ENCODE assay signal across 18 cellular contexts in the genomic region with DNA sequence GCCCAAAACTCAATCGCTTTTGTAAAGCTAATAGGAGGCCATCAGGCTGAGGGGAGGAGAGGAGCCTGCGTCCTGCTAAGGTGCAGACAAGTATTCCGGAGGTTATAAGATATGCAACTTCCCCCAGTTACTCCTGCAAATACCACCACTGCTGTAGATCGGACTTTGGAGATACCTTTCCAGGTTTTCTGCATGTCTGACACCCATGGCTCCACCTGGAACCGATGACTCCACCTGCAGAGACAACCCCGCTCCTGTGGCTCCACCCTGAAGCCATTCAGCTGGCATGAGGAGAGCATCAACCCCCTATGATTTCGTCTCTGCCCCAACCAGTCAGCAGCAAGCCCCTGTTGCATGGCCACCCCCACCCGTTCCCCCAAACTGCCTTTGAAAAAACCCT. TPM values are rescaled to one million over a fixed set of nuclear protein-coding genes. Genes with fewer than 3 reads are reported as not detected.
A peak's percentile ranks its signal among the peaks of the same experiment; 100 is the strongest.
DNase-seq lines count a peak whose midpoint lies in the region; ATAC-seq and TF ChIP-seq lines count a peak whose summit lies in the region.
"Had no signal": no experiment of that assay in that cellular context is flagged by ENCODE, and none has a peak within 500 bp of the region (broad histone marks: within the 10 kb centered on the region; RNA-seq: fewer than 3 reads in every experiment).

No MANE protein-coding gene starts in this region.

- no peak for TF ChIP-seq CTCF in WTC11 (IDR thresholded peaks at IDR 0.05)
- no peak for TF ChIP-seq CTCF in type B pancreatic cell (conservative IDR thresholded peaks at IDR 0.05)

- no peaks in the 10 kb centered on the region for H3K9me3 ChIP-seq in HUES48 (ENCODE audit: control insufficient read depth, insufficient read depth, low read length)
- no peaks in the 10 kb centered on the region for H3K9me3 ChIP-seq in iPS-20b (ENCODE audit: insufficient read depth, low read depth, low read length)
- H3K9me3 ChIP-seq in SJCRH30 (replicated peaks), result no peaks in the 10 kb centered on the region

- H3K4me3 Mint-ChIP-seq in WTC11 (peak overlapping the region; percentile 41), type B pancreatic cell (peak overlapping the region; percentile 18)

- H3K9ac ChIP-seq in HUES48 (ENCODE audit: low read depth, low read length), result no peak overlapping the region
- 0 out of 2 replicates have a peak overlapping the region, but pooled peaks have one; percentile 16 for H3K9ac ChIP-seq in iPS-20b (ENCODE audit: low read depth, low read length)
- H3K9ac ChIP-seq: GM23248 had no signal

- H3K4me1 Mint-ChIP-seq in WTC11, result peaks cover 55% of the 10 kb centered on the region
- H3K4me1 Mint-ChIP-seq in type B pancreatic cell (ENCODE audit: unreplicated experiment), result peaks cover 13% of the 10 kb centered on the region

- H3K27me3 Mint-ChIP-seq in WTC11 (ENCODE audit: low read depth) (peaks cover 50% of the 10 kb centered on the region), type B pancreatic cell (peaks cover 44% of the 10 kb centered on the region)

- H3K27me3 ChIP-seq in HUES48 (ENCODE audit: control insufficient read depth, insufficient read depth, low read length) (peaks cover 21% of the 10 kb centered on the region), iPS-20b (ENCODE audit: insufficient read depth, low read length) (peaks cover 17% of the 10 kb centered on the region), SJCRH30 (no peaks in the 10 kb centered on the region)

- H3K36me3 ChIP-seq in HUES48 (ENCODE audit: control insufficient read depth, insufficient read depth, low read length) (no peaks in the 10 kb centered on the region), iPS-20b (ENCODE audit: insufficient read depth, low read depth, low read length) (no peaks in the 10 kb centered on the region), SJCRH30 (no peaks in the 10 kb centered on the region)

- H3K27ac ChIP-seq in HUES48 (ENCODE audit: low read depth, low read length), result peak overlapping the region; percentile 70
- H3K27ac ChIP-seq in iPS-20b (ENCODE audit: low read length), result peak overlapping the region; percentile 48
- no peak overlapping the region for H3K27ac ChIP-seq in SJCRH30
- H3K27ac ChIP-seq: GM23248, SK-N-MC had no signal

- H3K36me3 Mint-ChIP-seq in WTC11 (no peaks in the 10 kb centered on the region), type B pancreatic cell (no peaks in the 10 kb centered on the region)

- POLR2A ChIA-PET in WTC11 (lab: Charles Lee), result no interaction called here

- CTCF ChIA-PET in WTC11 (lab: Charles Lee), result interaction anchor here (1.5 kb wide), 2 partner anchors 10 to 28 kb away, joined by 3 to 8 read pairs; no protein-coding TSS in a partner anchor

- H3K27ac Mint-ChIP-seq in WTC11 (peak overlapping the region; percentile 25; the same call in 1 of the 2 replicates), type B pancreatic cell (no peak overlapping the region)

- H3K4me1 ChIP-seq in HUES48 (ENCODE audit: control insufficient read depth, insufficient read depth, low read length) (peaks cover 38% of the 10 kb centered on the region), iPS-20b (ENCODE audit: insufficient read depth, low read length) (peaks cover 38% of the 10 kb centered on the region; the same call in 1 of the 2 replicates), SJCRH30 (no peaks in the 10 kb centered on the region)

- peak overlapping the region; percentile 22; the same call in 1 of the 2 replicates for H3K4me3 ChIP-seq in HUES48 (ENCODE audit: low read depth, low read length)
- peak overlapping the region; percentile 38 for H3K4me3 ChIP-seq in iPS-20b (ENCODE audit: low read length)
- H3K4me3 ChIP-seq in SJCRH30, result no peak overlapping the region
- H3K4me3 ChIP-seq: GM23248, SK-N-MC had no signal

- ATAC-seq in WTC11, result peak; percentile 37

- H3K9me3 Mint-ChIP-seq in WTC11, result peaks cover 11% of the 10 kb centered on the region; the same call in 1 of the 2 replicates
- no peaks in the 10 kb centered on the region for H3K9me3 Mint-ChIP-seq in type B pancreatic cell
- H3K9me3 Mint-ChIP-seq: IgD-negative memory B cell had no signal

- DNase-seq in WTC11 (ENCODE audit: low spot score) (no peak), type B pancreatic cell (ENCODE audit: extremely low spot score, unreplicated experiment) (no peak), NCI-H510A treated with DMSO at 0.1 percent for 48 hours (lab: John Stamatoyannopoulos, UW) (no peak), SJCRH30 (no peak), DMS 273 treated with DMSO at 0.1 percent for 48 hours (lab: John Stamatoyannopoulos, UW) (no peak)
- DNase-seq: ACHN, C1 segment of cervical spinal cord, DND-41, GM23248, Kasumi-1, NCI-H1092, NCI-H2081 treated with DMSO at 0.1 percent for 48 hours, NCI-H446 treated with DMSO at 0.1 percent for 48 hours, Right ventricle myocardium superior had no signal

TF ChIP-seq in WTC11, 78 proteins besides CTCF, POLR2A, EP300 and RAD21 (continues in another document):
- TF ChIP-seq KAT7 (CRISPR knock-in tag; IDR thresholded peaks at IDR 0.05; ENCODE audit: borderline replicate concordance), result no peak
- TF ChIP-seq, protein P1, sequence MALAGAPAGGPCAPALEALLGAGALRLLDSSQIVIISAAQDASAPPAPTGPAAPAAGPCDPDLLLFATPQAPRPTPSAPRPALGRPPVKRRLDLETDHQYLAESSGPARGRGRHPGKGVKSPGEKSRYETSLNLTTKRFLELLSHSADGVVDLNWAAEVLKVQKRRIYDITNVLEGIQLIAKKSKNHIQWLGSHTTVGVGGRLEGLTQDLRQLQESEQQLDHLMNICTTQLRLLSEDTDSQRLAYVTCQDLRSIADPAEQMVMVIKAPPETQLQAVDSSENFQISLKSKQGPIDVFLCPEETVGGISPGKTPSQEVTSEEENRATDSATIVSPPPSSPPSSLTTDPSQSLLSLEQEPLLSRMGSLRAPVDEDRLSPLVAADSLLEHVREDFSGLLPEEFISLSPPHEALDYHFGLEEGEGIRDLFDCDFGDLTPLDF (CRISPR knock-in tag; IDR thresholded peaks at IDR 0.05), result no peak
- TF ChIP-seq, protein P2, sequence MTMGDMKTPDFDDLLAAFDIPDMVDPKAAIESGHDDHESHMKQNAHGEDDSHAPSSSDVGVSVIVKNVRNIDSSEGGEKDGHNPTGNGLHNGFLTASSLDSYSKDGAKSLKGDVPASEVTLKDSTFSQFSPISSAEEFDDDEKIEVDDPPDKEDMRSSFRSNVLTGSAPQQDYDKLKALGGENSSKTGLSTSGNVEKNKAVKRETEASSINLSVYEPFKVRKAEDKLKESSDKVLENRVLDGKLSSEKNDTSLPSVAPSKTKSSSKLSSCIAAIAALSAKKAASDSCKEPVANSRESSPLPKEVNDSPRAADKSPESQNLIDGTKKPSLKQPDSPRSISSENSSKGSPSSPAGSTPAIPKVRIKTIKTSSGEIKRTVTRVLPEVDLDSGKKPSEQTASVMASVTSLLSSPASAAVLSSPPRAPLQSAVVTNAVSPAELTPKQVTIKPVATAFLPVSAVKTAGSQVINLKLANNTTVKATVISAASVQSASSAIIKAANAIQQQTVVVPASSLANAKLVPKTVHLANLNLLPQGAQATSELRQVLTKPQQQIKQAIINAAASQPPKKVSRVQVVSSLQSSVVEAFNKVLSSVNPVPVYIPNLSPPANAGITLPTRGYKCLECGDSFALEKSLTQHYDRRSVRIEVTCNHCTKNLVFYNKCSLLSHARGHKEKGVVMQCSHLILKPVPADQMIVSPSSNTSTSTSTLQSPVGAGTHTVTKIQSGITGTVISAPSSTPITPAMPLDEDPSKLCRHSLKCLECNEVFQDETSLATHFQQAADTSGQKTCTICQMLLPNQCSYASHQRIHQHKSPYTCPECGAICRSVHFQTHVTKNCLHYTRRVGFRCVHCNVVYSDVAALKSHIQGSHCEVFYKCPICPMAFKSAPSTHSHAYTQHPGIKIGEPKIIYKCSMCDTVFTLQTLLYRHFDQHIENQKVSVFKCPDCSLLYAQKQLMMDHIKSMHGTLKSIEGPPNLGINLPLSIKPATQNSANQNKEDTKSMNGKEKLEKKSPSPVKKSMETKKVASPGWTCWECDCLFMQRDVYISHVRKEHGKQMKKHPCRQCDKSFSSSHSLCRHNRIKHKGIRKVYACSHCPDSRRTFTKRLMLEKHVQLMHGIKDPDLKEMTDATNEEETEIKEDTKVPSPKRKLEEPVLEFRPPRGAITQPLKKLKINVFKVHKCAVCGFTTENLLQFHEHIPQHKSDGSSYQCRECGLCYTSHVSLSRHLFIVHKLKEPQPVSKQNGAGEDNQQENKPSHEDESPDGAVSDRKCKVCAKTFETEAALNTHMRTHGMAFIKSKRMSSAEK (CRISPR knock-in tag; IDR thresholded peaks at IDR 0.05; ENCODE audit: borderline replicate concordance), result no peak
- TF ChIP-seq, protein P3, sequence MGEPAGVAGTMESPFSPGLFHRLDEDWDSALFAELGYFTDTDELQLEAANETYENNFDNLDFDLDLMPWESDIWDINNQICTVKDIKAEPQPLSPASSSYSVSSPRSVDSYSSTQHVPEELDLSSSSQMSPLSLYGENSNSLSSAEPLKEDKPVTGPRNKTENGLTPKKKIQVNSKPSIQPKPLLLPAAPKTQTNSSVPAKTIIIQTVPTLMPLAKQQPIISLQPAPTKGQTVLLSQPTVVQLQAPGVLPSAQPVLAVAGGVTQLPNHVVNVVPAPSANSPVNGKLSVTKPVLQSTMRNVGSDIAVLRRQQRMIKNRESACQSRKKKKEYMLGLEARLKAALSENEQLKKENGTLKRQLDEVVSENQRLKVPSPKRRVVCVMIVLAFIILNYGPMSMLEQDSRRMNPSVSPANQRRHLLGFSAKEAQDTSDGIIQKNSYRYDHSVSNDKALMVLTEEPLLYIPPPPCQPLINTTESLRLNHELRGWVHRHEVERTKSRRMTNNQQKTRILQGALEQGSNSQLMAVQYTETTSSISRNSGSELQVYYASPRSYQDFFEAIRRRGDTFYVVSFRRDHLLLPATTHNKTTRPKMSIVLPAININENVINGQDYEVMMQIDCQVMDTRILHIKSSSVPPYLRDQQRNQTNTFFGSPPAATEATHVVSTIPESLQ (CRISPR knock-in tag; IDR thresholded peaks at IDR 0.05), result no peak

RNA-seq across cellular contexts. Expression of a gene that starts 59.7 kb away (rescaled TPM):
- total RNA-seq in WTC11 (2021) (0.07 to 0.39 TPM (median 0.21 TPM) in 3 replicates), type B pancreatic cell (ENCODE audit: low replicate concordance) (9.2 and 11.5 TPM in 2 replicates)
- 11.6 and 12.2 TPM in 2 replicates for total RNA-seq in SJCRH30 (2014; rRNA removed; shearing (Covaris generic))
- total RNA-seq: GM23248 had no signal
